ENCODE assay signal across 1 cellular context in genomic region chr2:101001713-101002561, GRCh38.
TF ChIP-seq lines count a peak whose summit lies in the region.

Gene RPL31, plus strand, starts transcription at chr2:101002289. Its CDS starts 413 bp downstream, at chr2:101002702.

TF ChIP-seq in HepG2, 621 proteins besides CTCF, POLR2A, EP300 and RAD21 (continued from another document):
- TF ChIP-seq, protein P1, sequence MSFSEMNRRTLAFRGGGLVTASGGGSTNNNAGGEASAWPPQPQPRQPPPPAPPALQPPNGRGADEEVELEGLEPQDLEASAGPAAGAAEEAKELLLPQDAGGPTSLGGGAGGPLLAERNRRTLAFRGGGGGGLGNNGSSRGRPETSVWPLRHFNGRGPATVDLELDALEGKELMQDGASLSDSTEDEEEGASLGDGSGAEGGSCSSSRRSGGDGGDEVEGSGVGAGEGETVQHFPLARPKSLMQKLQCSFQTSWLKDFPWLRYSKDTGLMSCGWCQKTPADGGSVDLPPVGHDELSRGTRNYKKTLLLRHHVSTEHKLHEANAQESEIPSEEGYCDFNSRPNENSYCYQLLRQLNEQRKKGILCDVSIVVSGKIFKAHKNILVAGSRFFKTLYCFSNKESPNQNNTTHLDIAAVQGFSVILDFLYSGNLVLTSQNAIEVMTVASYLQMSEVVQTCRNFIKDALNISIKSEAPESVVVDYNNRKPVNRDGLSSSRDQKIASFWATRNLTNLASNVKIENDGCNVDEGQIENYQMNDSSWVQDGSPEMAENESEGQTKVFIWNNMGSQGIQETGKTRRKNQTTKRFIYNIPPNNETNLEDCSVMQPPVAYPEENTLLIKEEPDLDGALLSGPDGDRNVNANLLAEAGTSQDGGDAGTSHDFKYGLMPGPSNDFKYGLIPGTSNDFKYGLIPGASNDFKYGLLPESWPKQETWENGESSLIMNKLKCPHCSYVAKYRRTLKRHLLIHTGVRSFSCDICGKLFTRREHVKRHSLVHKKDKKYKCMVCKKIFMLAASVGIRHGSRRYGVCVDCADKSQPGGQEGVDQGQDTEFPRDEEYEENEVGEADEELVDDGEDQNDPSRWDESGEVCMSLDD (CRISPR knock-in tag; IDR thresholded peaks at IDR 0.05; ENCODE audit: borderline replicate concordance) = peak; percentile 72
- peak; percentile 97 for TF ChIP-seq ZBTB7A (CRISPR knock-in tag; IDR thresholded peaks at IDR 0.05)
- TF ChIP-seq MLX (CRISPR knock-in tag; IDR thresholded peaks at IDR 0.05) = peak; percentile 79
- peak; percentile 71; the same call in 1 of the 2 replicates for TF ChIP-seq ZNF83 (CRISPR knock-in tag; IDR thresholded peaks at IDR 0.05; ENCODE audit: borderline replicate concordance)
- TF ChIP-seq CCDC6 (CRISPR knock-in tag; IDR thresholded peaks at IDR 0.05) = peak; percentile 97
- TF ChIP-seq SRSF9 (IDR thresholded peaks at IDR 0.05; ENCODE audit: borderline replicate concordance, insufficient read depth, low read depth, low read length, poor library complexity, severe bottlenecking) = no peak
- TF ChIP-seq MYC (CRISPR knock-in tag; IDR thresholded peaks at IDR 0.05; ENCODE audit: borderline replicate concordance) = peak; percentile 98
- peak; percentile 90 for TF ChIP-seq GABPA (IDR thresholded peaks at IDR 0.05; ENCODE audit: low read depth, low read length)
- TF ChIP-seq GABPA (CRISPR knock-in tag; IDR thresholded peaks at IDR 0.05; ENCODE audit: low read depth) = peak; percentile 99
- TF ChIP-seq, protein P2, sequence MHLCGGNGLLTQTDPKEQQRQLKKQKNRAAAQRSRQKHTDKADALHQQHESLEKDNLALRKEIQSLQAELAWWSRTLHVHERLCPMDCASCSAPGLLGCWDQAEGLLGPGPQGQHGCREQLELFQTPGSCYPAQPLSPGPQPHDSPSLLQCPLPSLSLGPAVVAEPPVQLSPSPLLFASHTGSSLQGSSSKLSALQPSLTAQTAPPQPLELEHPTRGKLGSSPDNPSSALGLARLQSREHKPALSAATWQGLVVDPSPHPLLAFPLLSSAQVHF (CRISPR knock-in tag; IDR thresholded peaks at IDR 0.05) = peak; percentile 98
- TF ChIP-seq FOSL2 (CRISPR knock-in tag; IDR thresholded peaks at IDR 0.05) = peak; percentile 67
- TF ChIP-seq, protein P3, sequence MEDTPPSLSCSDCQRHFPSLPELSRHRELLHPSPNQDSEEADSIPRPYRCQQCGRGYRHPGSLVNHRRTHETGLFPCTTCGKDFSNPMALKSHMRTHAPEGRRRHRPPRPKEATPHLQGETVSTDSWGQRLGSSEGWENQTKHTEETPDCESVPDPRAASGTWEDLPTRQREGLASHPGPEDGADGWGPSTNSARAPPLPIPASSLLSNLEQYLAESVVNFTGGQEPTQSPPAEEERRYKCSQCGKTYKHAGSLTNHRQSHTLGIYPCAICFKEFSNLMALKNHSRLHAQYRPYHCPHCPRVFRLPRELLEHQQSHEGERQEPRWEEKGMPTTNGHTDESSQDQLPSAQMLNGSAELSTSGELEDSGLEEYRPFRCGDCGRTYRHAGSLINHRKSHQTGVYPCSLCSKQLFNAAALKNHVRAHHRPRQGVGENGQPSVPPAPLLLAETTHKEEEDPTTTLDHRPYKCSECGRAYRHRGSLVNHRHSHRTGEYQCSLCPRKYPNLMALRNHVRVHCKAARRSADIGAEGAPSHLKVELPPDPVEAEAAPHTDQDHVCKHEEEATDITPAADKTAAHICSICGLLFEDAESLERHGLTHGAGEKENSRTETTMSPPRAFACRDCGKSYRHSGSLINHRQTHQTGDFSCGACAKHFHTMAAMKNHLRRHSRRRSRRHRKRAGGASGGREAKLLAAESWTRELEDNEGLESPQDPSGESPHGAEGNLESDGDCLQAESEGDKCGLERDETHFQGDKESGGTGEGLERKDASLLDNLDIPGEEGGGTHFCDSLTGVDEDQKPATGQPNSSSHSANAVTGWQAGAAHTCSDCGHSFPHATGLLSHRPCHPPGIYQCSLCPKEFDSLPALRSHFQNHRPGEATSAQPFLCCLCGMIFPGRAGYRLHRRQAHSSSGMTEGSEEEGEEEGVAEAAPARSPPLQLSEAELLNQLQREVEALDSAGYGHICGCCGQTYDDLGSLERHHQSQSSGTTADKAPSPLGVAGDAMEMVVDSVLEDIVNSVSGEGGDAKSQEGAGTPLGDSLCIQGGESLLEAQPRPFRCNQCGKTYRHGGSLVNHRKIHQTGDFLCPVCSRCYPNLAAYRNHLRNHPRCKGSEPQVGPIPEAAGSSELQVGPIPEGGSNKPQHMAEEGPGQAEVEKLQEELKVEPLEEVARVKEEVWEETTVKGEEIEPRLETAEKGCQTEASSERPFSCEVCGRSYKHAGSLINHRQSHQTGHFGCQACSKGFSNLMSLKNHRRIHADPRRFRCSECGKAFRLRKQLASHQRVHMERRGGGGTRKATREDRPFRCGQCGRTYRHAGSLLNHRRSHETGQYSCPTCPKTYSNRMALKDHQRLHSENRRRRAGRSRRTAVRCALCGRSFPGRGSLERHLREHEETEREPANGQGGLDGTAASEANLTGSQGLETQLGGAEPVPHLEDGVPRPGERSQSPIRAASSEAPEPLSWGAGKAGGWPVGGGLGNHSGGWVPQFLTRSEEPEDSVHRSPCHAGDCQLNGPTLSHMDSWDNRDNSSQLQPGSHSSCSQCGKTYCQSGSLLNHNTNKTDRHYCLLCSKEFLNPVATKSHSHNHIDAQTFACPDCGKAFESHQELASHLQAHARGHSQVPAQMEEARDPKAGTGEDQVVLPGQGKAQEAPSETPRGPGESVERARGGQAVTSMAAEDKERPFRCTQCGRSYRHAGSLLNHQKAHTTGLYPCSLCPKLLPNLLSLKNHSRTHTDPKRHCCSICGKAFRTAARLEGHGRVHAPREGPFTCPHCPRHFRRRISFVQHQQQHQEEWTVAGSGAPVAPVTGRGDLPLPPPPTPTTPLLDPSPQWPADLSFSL (CRISPR knock-in tag; IDR thresholded peaks at IDR 0.05) = no peak; the same call in 1 of the 2 replicates
- TF ChIP-seq, protein P4, sequence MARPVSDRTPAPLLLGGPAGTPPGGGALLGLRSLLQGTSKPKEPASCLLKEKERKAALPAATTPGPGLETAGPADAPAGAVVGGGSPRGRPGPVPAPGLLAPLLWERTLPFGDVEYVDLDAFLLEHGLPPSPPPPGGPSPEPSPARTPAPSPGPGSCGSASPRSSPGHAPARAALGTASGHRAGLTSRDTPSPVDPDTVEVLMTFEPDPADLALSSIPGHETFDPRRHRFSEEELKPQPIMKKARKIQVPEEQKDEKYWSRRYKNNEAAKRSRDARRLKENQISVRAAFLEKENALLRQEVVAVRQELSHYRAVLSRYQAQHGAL (CRISPR knock-in tag; IDR thresholded peaks at IDR 0.05; ENCODE audit: not compliant biosample characterization) = peak; percentile 80
- no peak for TF ChIP-seq SP1 (IDR thresholded peaks at IDR 0.05)
- peak; percentile 97 for TF ChIP-seq SP1 (CRISPR knock-in tag; IDR thresholded peaks at IDR 0.05)
- peak in 1 of 2 experiments; percentile 100 for TF ChIP-seq KLF16 (CRISPR knock-in tag; IDR thresholded peaks at IDR 0.05)
- TF ChIP-seq TRIM24 (CRISPR knock-in tag; IDR thresholded peaks at IDR 0.05) = no peak
- peak; percentile 29; the same call in 1 of the 2 replicates for TF ChIP-seq TRAFD1 (CRISPR knock-in tag; IDR thresholded peaks at IDR 0.05; ENCODE audit: borderline replicate concordance)
- TF ChIP-seq, protein P5, sequence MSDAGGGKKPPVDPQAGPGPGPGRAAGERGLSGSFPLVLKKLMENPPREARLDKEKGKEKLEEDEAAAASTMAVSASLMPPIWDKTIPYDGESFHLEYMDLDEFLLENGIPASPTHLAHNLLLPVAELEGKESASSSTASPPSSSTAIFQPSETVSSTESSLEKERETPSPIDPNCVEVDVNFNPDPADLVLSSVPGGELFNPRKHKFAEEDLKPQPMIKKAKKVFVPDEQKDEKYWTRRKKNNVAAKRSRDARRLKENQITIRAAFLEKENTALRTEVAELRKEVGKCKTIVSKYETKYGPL (CRISPR knock-in tag; IDR thresholded peaks at IDR 0.05) = peak; percentile 69
- peak; percentile 41; the same call in 1 of the 2 replicates for TF ChIP-seq HNF4G (IDR thresholded peaks at IDR 0.05; ENCODE audit: borderline replicate concordance, low read depth, low read length)
- TF ChIP-seq HNF4G (CRISPR knock-in tag; IDR thresholded peaks at IDR 0.05; ENCODE audit: borderline replicate concordance, low read depth) = peak; percentile 81; the same call in 1 of the 2 replicates
- peak; percentile 99 for TF ChIP-seq ZHX1 (CRISPR knock-in tag; IDR thresholded peaks at IDR 0.05; ENCODE audit: low read depth)
- peak; percentile 79; the same call in 1 of the 2 replicates for TF ChIP-seq ZNF740 (CRISPR knock-in tag; IDR thresholded peaks at IDR 0.05)
- TF ChIP-seq ZNF512B (CRISPR knock-in tag; IDR thresholded peaks at IDR 0.05; ENCODE audit: borderline replicate concordance) = peak; percentile 64; the same call in 1 of the 2 replicates
- TF ChIP-seq DNMT1 (CRISPR knock-in tag; IDR thresholded peaks at IDR 0.05) = no peak
- TF ChIP-seq ZNF10 (CRISPR knock-in tag; IDR thresholded peaks at IDR 0.05; ENCODE audit: borderline replicate concordance, low read depth) = 0 out of 2 replicates have a peak, but pooled peaks have one; percentile 80
- peak; percentile 99; the same call in 1 of the 2 replicates for TF ChIP-seq SP140L (CRISPR knock-in tag; IDR thresholded peaks at IDR 0.05; ENCODE audit: borderline replicate concordance)
- peak; percentile 39 for TF ChIP-seq SRSF4 (IDR thresholded peaks at IDR 0.05; ENCODE audit: low read depth, low read length, poor library complexity, severe bottlenecking)
